In the genomic region with DNA sequence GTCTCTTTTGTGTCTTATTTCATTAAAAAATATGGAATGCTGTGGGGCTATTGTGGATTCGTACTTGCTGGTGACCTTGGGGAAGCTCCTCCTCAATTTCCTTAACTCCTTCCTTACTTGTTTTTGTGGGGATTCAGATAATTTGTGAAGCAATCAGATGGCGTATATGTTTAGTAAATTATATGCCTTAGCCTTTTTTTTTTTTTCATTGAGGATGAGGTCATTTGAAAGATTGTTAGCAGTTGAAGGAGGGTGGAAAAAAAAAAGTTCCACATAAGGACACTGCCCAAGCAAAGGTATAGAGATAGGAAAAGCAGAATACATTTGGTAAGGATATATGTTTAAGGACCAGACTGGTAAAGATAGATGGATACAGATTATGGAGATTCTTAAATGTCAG, we compare ENCODE assay signal across 18 cellular contexts. TPM values are rescaled to one million over a fixed set of nuclear protein-coding genes. Genes with fewer than 3 reads are reported as not detected.
DNase-seq lines count a peak whose midpoint lies in the region; ATAC-seq and TF ChIP-seq lines count a peak whose summit lies in the region.
"Had no signal": no experiment of that assay in that cellular context is flagged by ENCODE, and none has a peak within 500 bp of the region (broad histone marks: within the 10 kb centered on the region; RNA-seq: fewer than 3 reads in every experiment).

No MANE protein-coding gene starts in this region.

- H3K27ac ChIP-seq in HL-60 (replicated peaks) (peak overlapping the region; percentile 43; the same call in 1 of the 2 replicates), ascending aorta (peak overlapping the region; percentile 35 to 49), right lobe of liver (peak overlapping the region; percentile 6 to 15 (median 13)), stomach smooth muscle (ENCODE audit: low read length) (no peak overlapping the region), vagina (no peak overlapping the region)

- H3K27me3 ChIP-seq in HL-60 (ENCODE audit: insufficient read depth, poor library complexity, severe bottlenecking) (no peaks in the 10 kb centered on the region), ascending aorta (no peaks in the 10 kb centered on the region), right lobe of liver (no peaks in the 10 kb centered on the region), stomach smooth muscle (ENCODE audit: control insufficient read depth in 1 of 2, insufficient read depth in 2 of 2, low read length in 2 of 2) (no peaks in the 10 kb centered on the region), vagina (no peaks in the 10 kb centered on the region)
- H3K27me3 ChIP-seq: thyroid gland had no signal

- no peaks in the 10 kb centered on the region for H3K9me3 ChIP-seq in ascending aorta
- no peaks in the 10 kb centered on the region for H3K9me3 ChIP-seq in right lobe of liver
- H3K9me3 ChIP-seq in stomach smooth muscle (ENCODE audit: control insufficient read depth in 2 of 2, low read length in 2 of 2), result no peaks in the 10 kb centered on the region
- no peaks in the 10 kb centered on the region for H3K9me3 ChIP-seq in vagina
- H3K9me3 ChIP-seq: thyroid gland had no signal

- intact Hi-C loops in ascending aorta (cut with DNase I) (loop anchor here (10.0 kb wide), 1 partner anchor 588 kb away; a partner anchor contains a TSS), right lobe of liver (cut with DNase I) (no loop called here), vagina (cut with DNase I) (no loop called here)
- intact Hi-C loops in activated T-helper 2 cell treated with anti-CD3 and anti-CD28 coated beads, Interferon-gamma antibody, Interleukin-2, Interleukin-4, amounts not matched to agents 10 μg/mL and 5 μg/mL and 100 μg/mL, durations not matched to agents 14 hours and 24 hours and 36 hours (cut with micrococcal nuclease), result no loop called here

- no peak overlapping the region for H3K9ac ChIP-seq in stomach smooth muscle (ENCODE audit: low read length in 2 of 2)

- H3K27me3 Mint-ChIP-seq in activated T-helper 2 cell treated with anti-CD3 and anti-CD28 coated beads, Interferon-gamma antibody, Interleukin-2, Interleukin-4, amounts not matched to agents 10 μg/mL and 5 μg/mL and 100 μg/mL, durations not matched to agents 14 hours and 24 hours and 36 hours (ENCODE audit: low read depth), result no peaks in the 10 kb centered on the region

- peaks cover 36% of the 10 kb centered on the region for H3K36me3 Mint-ChIP-seq in activated T-helper 2 cell treated with anti-CD3 and anti-CD28 coated beads, Interferon-gamma antibody, Interleukin-2, Interleukin-4, amounts not matched to agents 10 μg/mL and 5 μg/mL and 100 μg/mL, durations not matched to agents 14 hours and 24 hours and 36 hours (ENCODE audit: low read depth)

- H3K4me1 Mint-ChIP-seq in activated T-helper 2 cell treated with anti-CD3 and anti-CD28 coated beads, Interferon-gamma antibody, Interleukin-2, Interleukin-4, amounts not matched to agents 10 μg/mL and 5 μg/mL and 100 μg/mL, durations not matched to agents 14 hours and 24 hours and 36 hours (ENCODE audit: low read depth), result peaks cover 54% of the 10 kb centered on the region

- no peak overlapping the region for H3K27ac Mint-ChIP-seq in activated T-helper 2 cell treated with anti-CD3 and anti-CD28 coated beads, Interferon-gamma antibody, Interleukin-2, Interleukin-4, amounts not matched to agents 10 μg/mL and 5 μg/mL and 100 μg/mL, durations not matched to agents 14 hours and 24 hours and 36 hours
- H3K27ac Mint-ChIP-seq: CD8-positive, alpha-beta T cell had no signal

- no peak for ATAC-seq in right lobe of liver
- ATAC-seq: CD8-positive, alpha-beta T cell had no signal

- no peak for TF ChIP-seq POLR2A in right lobe of liver (IDR thresholded peaks at IDR 0.05)
- no peak for TF ChIP-seq POLR2A in vagina (IDR thresholded peaks at IDR 0.05)

- H3K4me3 ChIP-seq in HL-60 (replicated peaks; ENCODE audit: insufficient read depth, low read length), result no peak overlapping the region
- peak overlapping the region in 1 of 2 donors; percentile 79 for H3K4me3 ChIP-seq in ascending aorta
- H3K4me3 ChIP-seq in right lobe of liver, result no peak overlapping the region
- H3K4me3 ChIP-seq in stomach smooth muscle (ENCODE audit: low read length in 2 of 2), result peak overlapping the region; percentile 8 to 21
- no peak overlapping the region for H3K4me3 ChIP-seq in vagina
- H3K4me3 ChIP-seq: thyroid gland had no signal

- H3K36me3 ChIP-seq in ascending aorta (no peaks in the 10 kb centered on the region), right lobe of liver (no peaks in the 10 kb centered on the region), stomach smooth muscle (ENCODE audit: control insufficient read depth in 2 of 2, insufficient read depth in 2 of 2, low read length in 2 of 2) (no peaks in the 10 kb centered on the region), vagina (no peaks in the 10 kb centered on the region)
- H3K36me3 ChIP-seq: thyroid gland had no signal

- no peak for TF ChIP-seq CTCF in HL-60 (IDR thresholded peaks at IDR 0.05; ENCODE audit: insufficient read depth, low read length)
- TF ChIP-seq CTCF in ascending aorta (IDR thresholded peaks at IDR 0.05), result no peak
- TF ChIP-seq CTCF in right lobe of liver (IDR thresholded peaks at IDR 0.05), result no peak
- no peak for TF ChIP-seq CTCF in vagina (IDR thresholded peaks at IDR 0.05)

- no peak overlapping the region for H3K4me3 Mint-ChIP-seq in activated T-helper 2 cell treated with anti-CD3 and anti-CD28 coated beads, Interferon-gamma antibody, Interleukin-2, Interleukin-4, amounts not matched to agents 10 μg/mL and 5 μg/mL and 100 μg/mL, durations not matched to agents 14 hours and 24 hours and 36 hours (ENCODE audit: low read depth)
- H3K4me3 Mint-ChIP-seq: CD8-positive, alpha-beta T cell had no signal

- H3K9me3 Mint-ChIP-seq in activated T-helper 2 cell treated with anti-CD3 and anti-CD28 coated beads, Interferon-gamma antibody, Interleukin-2, Interleukin-4, amounts not matched to agents 10 μg/mL and 5 μg/mL and 100 μg/mL, durations not matched to agents 14 hours and 24 hours and 36 hours, result peaks cover 6% of the 10 kb centered on the region

- WGBS in right lobe of liver (ENCODE audit: insufficient coverage, low coverage, low lambda C conversion rate, missing lambda C conversion rate), result 59% methylated on average over 2 of the region's 2 CpGs

- H3K4me1 ChIP-seq in ascending aorta (peaks cover 0 to 28% of the 10 kb centered on the region in 2 donors), right lobe of liver (peaks cover 0 to 32% (median 10%) of the 10 kb centered on the region in 4 donors), stomach smooth muscle (ENCODE audit: control insufficient read depth, insufficient read depth, low read length) (peaks cover 7% of the 10 kb centered on the region), vagina (peaks cover 48% of the 10 kb centered on the region)

- DNase-seq in HL-60 (ENCODE audit: low read depth in 1 of 2, low spot score in 1 of 2), result no peak
- DNase-seq in ascending aorta (ENCODE audit: low spot score in 2 of 2), result no peak
- DNase-seq in right lobe of liver, result no peak
- no peak for DNase-seq in AG08395 (ENCODE audit: low spot score)
- no peak for DNase-seq in vagina (ENCODE audit: extremely low spot score in 2 of 2)
- no peak for DNase-seq in activated T-helper 2 cell treated with anti-CD3 and anti-CD28 coated beads, Interferon-gamma antibody, Interleukin-2, Interleukin-4, amounts not matched to agents 10 μg/mL and 5 μg/mL and 100 μg/mL, durations not matched to agents 14 hours and 24 hours and 36 hours (ENCODE audit: low spot score)
- DNase-seq: activated CD4-positive, alpha-beta T cell treated with anti-CD3 and anti-CD28 coated beads for 1 hour; amniotic stem cell; CD8-positive, alpha-beta T cell; NCI-H2029 treated with DMSO at 0.1 percent for 48 hours; NCI-H69; RPMI8226; thyroid gland had no signal

RNA-seq across cellular contexts. Expression of a gene that starts 3.3 kb away (rescaled TPM):
- 69.3 TPM for total RNA-seq in ascending aorta
- total RNA-seq in right lobe of liver, result 10 to 100 TPM; 45.0 to 55.6 (median 47.5) TPM
- total RNA-seq in vagina, result 66.0 TPM
- 33.5 and 39.6 TPM in 2 replicates for total RNA-seq in activated T-helper 2 cell treated with anti-CD3 and anti-CD28 coated beads, Interferon-gamma antibody, Interleukin-2, Interleukin-4, amounts not matched to agents 10 μg/mL and 5 μg/mL and 100 μg/mL, durations not matched to agents 14 hours and 24 hours and 36 hours

RNA-seq across cellular contexts. Expression of a gene that starts 24.0 kb away (rescaled TPM):
- total RNA-seq in ascending aorta (not detected), right lobe of liver (not detected), vagina (not detected)
- total RNA-seq in activated T-helper 2 cell treated with anti-CD3 and anti-CD28 coated beads, Interferon-gamma antibody, Interleukin-2, Interleukin-4, amounts not matched to agents 10 μg/mL and 5 μg/mL and 100 μg/mL, durations not matched to agents 14 hours and 24 hours and 36 hours, result not detected in 2 replicates
- total RNA-seq: CD8-positive, alpha-beta T cell; HT-29; lower leg skin; osteocyte; T-helper 1 cell treated with Interleukin-12 subunit alpha and Interleukin-12 subunit beta and Interleukin-4 antibody, amounts not matched to agents 30 ng/mL and 1 ng/mL, for 36 hours; thyroid gland had no signal

Comparison
In these comparisons a context has a peak if more than half of its experiments do, and no peak if none do; other contexts are left out.
1. H3K27ac ChIP-seq: peak in HL-60 (single experiment), ascending aorta (2 of 2) and right lobe of liver (3 of 3); none in stomach smooth muscle (single experiment) and vagina (single experiment).
2. H3K4me3 ChIP-seq: peak in stomach smooth muscle (2 of 2); none in HL-60 (single experiment), right lobe of liver (0 of 3) and vagina (0 of 2).